Comparison of ENCODE assay signal across 8 cellular contexts in the genomic region with DNA sequence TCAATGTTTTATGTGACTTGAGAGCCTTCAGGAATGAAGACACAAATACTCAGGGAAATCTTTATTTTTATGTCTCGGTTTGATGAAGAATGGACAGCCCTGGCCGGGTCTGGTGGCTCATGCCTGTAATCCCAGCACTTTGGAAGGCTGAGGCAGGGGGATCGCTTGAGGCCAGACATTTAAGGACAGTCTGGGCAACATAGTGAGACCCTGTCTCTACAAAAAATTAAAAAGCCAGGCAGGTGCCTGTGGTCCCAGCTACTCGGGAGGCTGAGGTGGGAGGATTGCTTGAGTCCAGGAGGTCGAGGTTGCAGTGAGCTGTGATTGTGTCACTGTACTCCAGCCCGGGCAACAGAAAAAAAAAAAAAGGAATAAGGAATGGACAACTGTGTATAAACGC. TPM values are rescaled to one million over a fixed set of nuclear protein-coding genes. Genes with fewer than 3 reads are reported as not detected.
DNase-seq lines count a peak whose midpoint lies in the region; FAIRE-seq and TF ChIP-seq lines count a peak whose summit lies in the region.
"Not testable (repeated sequence)": the region's sequence is repeated elsewhere in the genome, so short reads cannot be mapped to it uniquely, and the experiment has no call there.

No MANE protein-coding gene starts in this region.

- CTCF ChIA-PET in H1 (lab: Charles Lee; ENCODE audit: partially characterized antibody): interaction anchor here (0.6 kb wide), 1 partner anchor 12 kb away, joined by 3 read pairs; no protein-coding TSS in a partner anchor

- H4K20me1 ChIP-seq in KMS-11 (ENCODE audit: insufficient read depth); H1 (replicated peaks in 1 of 2; ENCODE audit: control insufficient read depth in 1 of 2, insufficient read depth in 2 of 2, low read length in 2 of 2); keratinocyte (ENCODE audit: control insufficient read depth, extremely low read depth, insufficient read depth, low read length); neural progenitor cell (ENCODE audit: low read depth): not testable (repeated sequence)

- H3K4me1 ChIP-seq in KMS-11 (ENCODE audit: low read depth, poor library complexity, severe bottlenecking) (peaks cover 14% of the 10 kb centered on the region), adipocyte (ENCODE audit: control insufficient read depth, insufficient read depth, low read length) (peaks cover 31% of the 10 kb centered on the region), H1 (replicated peaks in 1 of 4; ENCODE audit: control insufficient read depth in 3 of 4, insufficient read depth in 4 of 4, low read length in 3 of 4) (peaks cover 2 to 24% (median 11%) of the 10 kb centered on the region in 4 experiments; a peak in 6 of 7 replicates), keratinocyte (ENCODE audit: control insufficient read depth, extremely low read depth, insufficient read depth, low read length) (peaks cover 16% of the 10 kb centered on the region), stomach (peaks cover 30 to 69% (median 46%) of the 10 kb centered on the region in 4 donors)
- H3K4me1 ChIP-seq in neural progenitor cell: not testable (repeated sequence)

- H3K14ac ChIP-seq in H1 (ENCODE audit: insufficient read length): not testable (repeated sequence)

- not testable (repeated sequence) for H3K56ac ChIP-seq in H1 (replicated peaks; ENCODE audit: insufficient read length, low read depth, low read length)

- peaks cover 32% of the 10 kb centered on the region for H3K4me1 Mint-ChIP-seq in neural progenitor cell

- FAIRE-seq in H1 (lab: Jason Lieb, UNC); keratinocyte (lab: Jason Lieb, UNC): not testable (repeated sequence)

- H2BK20ac ChIP-seq in H1 (ENCODE audit: low read length): not testable (repeated sequence)

- DNase-seq in adipocyte (ENCODE audit: low read depth); H1 (ENCODE audit: low read depth in 1 of 2, low spot score in 2 of 2); keratinocyte (ENCODE audit: low read depth, low spot score); neural progenitor cell (ENCODE audit: low spot score); stomach: not testable (repeated sequence)

- not testable (repeated sequence) for H3K79me1 ChIP-seq in H1 (ENCODE audit: low read depth, low read length)

- not testable (repeated sequence) for H3K4me3 ChIP-seq in KMS-11 (IDR thresholded peaks at IDR 0.05; ENCODE audit: insufficient read depth, low read depth, low read length)
- H3K4me3 ChIP-seq in adipocyte (ENCODE audit: low read length) (peak overlapping the region; percentile 76), H1 (ENCODE audit: extremely low read depth in 1 of 4, insufficient read depth in 2 of 4, low read depth in 3 of 4, low read length in 4 of 4) (peak overlapping the region in 1 of 4 experiments; percentile 71; a peak in 2 of 8 replicates), keratinocyte (ENCODE audit: control insufficient read depth in 2 of 3, extremely low read depth in 1 of 3, insufficient read depth in 2 of 3, low read depth in 1 of 3, low read length in 3 of 3) (peak overlapping the region in 2 of 3 experiments; percentile 79 to 84), neural progenitor cell (peak overlapping the region; percentile 59), stomach (peak overlapping the region; percentile 51 to 69 (median 60))

- H3K79me2 ChIP-seq in KMS-11 (ENCODE audit: insufficient read depth, low read depth); H1 (ENCODE audit: control insufficient read depth in 1 of 2, insufficient read depth in 2 of 2, low read length in 2 of 2); keratinocyte (ENCODE audit: control insufficient read depth, insufficient read depth, low read length); neural progenitor cell (ENCODE audit: low read depth): not testable (repeated sequence)

- not testable (repeated sequence) for H2BK12ac ChIP-seq in H1 (ENCODE audit: low read depth, low read length)

- not testable (repeated sequence) for TF ChIP-seq RAD21 in H1 (IDR thresholded peaks at IDR 0.05 in 1 of 2, conservative IDR thresholded peaks at IDR 0.05 in 1 of 2; ENCODE audit: low read depth in 2 of 2, low read length in 2 of 2)

- H2BK120ac ChIP-seq in H1 (replicated peaks; ENCODE audit: low read depth, low read length): not testable (repeated sequence)

- H3K9ac ChIP-seq in KMS-11 (peak overlapping the region; percentile 57; the same call in 1 of the 2 replicates), adipocyte (ENCODE audit: low read length) (peak overlapping the region; percentile 74), keratinocyte (ENCODE audit: control insufficient read depth, extremely low read depth, insufficient read depth, low read length) (peak overlapping the region; percentile 76)
- not testable (repeated sequence) for H3K9ac ChIP-seq in H1 (replicated peaks in 1 of 4; ENCODE audit: extremely low read depth in 1 of 4, low read depth in 3 of 4, low read length in 3 of 4); neural progenitor cell

- not testable (repeated sequence) for H3K9me3 Mint-ChIP-seq in neural progenitor cell

- H4K8ac ChIP-seq in H1 (ENCODE audit: extremely low read depth, insufficient read depth, low read length): not testable (repeated sequence)

- H3K18ac ChIP-seq in H1 (ENCODE audit: extremely low read depth, low read length): not testable (repeated sequence)

- not testable (repeated sequence) for H3K27ac Mint-ChIP-seq in neural progenitor cell

- not testable (repeated sequence) for H3K27me3 Mint-ChIP-seq in neural progenitor cell (ENCODE audit: insufficient read depth, low read depth)

- TF ChIP-seq POLR2A in H1 (IDR thresholded peaks at IDR 0.05; ENCODE audit: control extremely low read depth in 1 of 2, low read depth in 2 of 2, low read length in 2 of 2); stomach (IDR thresholded peaks at IDR 0.05): not testable (repeated sequence)

- not testable (repeated sequence) for H3K23ac ChIP-seq in H1 (ENCODE audit: insufficient read length)

- not testable (repeated sequence) for TF ChIP-seq EP300 in H1 (IDR thresholded peaks at IDR 0.05; ENCODE audit: borderline replicate concordance in 1 of 2, low read depth in 2 of 2, low read length in 2 of 2); stomach (IDR thresholded peaks at IDR 0.05)

- peak overlapping the region; percentile 81 for H3K27ac ChIP-seq in C4-2B
- peak overlapping the region; percentile 63; the same call in 1 of the 2 replicates for H3K27ac ChIP-seq in KMS-11
- H3K27ac ChIP-seq in VCaP: peak overlapping the region; percentile 83
- not testable (repeated sequence) for H3K27ac ChIP-seq in H1 (ENCODE audit: low read depth, low read length); keratinocyte (ENCODE audit: control insufficient read depth, insufficient read depth, low read length); neural progenitor cell
- H3K27ac ChIP-seq in stomach: peak overlapping the region in 4 of 5 donors; percentile 88 to 93 (median 90)

- peak overlapping the region; percentile 85; the same call in 1 of the 2 replicates for H2AFZ ChIP-seq in KMS-11 (ENCODE audit: low read depth)
- not testable (repeated sequence) for H2AFZ ChIP-seq in H1 (ENCODE audit: low read length); keratinocyte (ENCODE audit: control insufficient read depth, low read length); neural progenitor cell (replicated peaks)

- 88% methylated on average over 7 of the region's 7 CpGs; no CpG with 5 or more reads in 1 of the 2 experiments for WGBS in H1 (ENCODE audit: extremely low coverage in 1 of 2, insufficient coverage in 1 of 2, insufficient read length in 1 of 2, insufficient replicate concordance in 2 of 2, low coverage in 1 of 2, low lambda C conversion rate in 2 of 2, missing lambda C conversion rate in 1 of 2), 2 experiments
- 68 to 78% (median 70%) methylated on average over 7 of the region's 7 CpGs for WGBS in stomach, 5 donors

- peak overlapping the region; percentile 93 for H3K4me3 Mint-ChIP-seq in neural progenitor cell

- H3K4ac ChIP-seq in H1 (replicated peaks; ENCODE audit: insufficient read length, low read depth, low read length): not testable (repeated sequence)

- dilution Hi-C loops in keratinocyte (cut with MboI; ENCODE audit: extremely low pct_ligation_motif_present, low sequenced_read_pairs): not testable (repeated sequence)

- peaks cover 16% of the 10 kb centered on the region for H3F3A ChIP-seq in neural progenitor cell (ENCODE audit: low read depth)

- intact Hi-C loops in stomach (cut with DNase I; ENCODE audit: low total_unique reads): not testable (repeated sequence)

- H3K36me3 ChIP-seq in KMS-11 (ENCODE audit: insufficient read depth); adipocyte (ENCODE audit: control insufficient read depth, insufficient read depth, low read length, severe bottlenecking); H1 (ENCODE audit: control insufficient read depth in 2 of 4, insufficient read depth in 4 of 4, low read length in 3 of 4); neural progenitor cell: not testable (repeated sequence)
- H3K36me3 ChIP-seq in keratinocyte (ENCODE audit: control insufficient read depth in 2 of 2, extremely low read depth in 1 of 2, insufficient read depth in 2 of 2, low read length in 2 of 2) (peaks cover 7 to 12% of the 10 kb centered on the region in 2 experiments), stomach (peaks cover 17 to 31% (median 25%) of the 10 kb centered on the region in 4 donors)

- not testable (repeated sequence) for H4K91ac ChIP-seq in H1 (replicated peaks; ENCODE audit: insufficient read length, low read length)

- H2BK15ac ChIP-seq in H1 (ENCODE audit: low read length): not testable (repeated sequence)

- H3K4me2 ChIP-seq in KMS-11: peak overlapping the region; percentile 65
- H3K4me2 ChIP-seq in H1 (ENCODE audit: insufficient read depth in 1 of 2, low read depth in 2 of 2, low read length in 2 of 2): peak overlapping the region; percentile 90 to 99; a peak in 3 of 4 replicates
- peak overlapping the region; percentile 99 for H3K4me2 ChIP-seq in keratinocyte (ENCODE audit: control insufficient read depth, extremely low read depth, insufficient read depth, low read depth, low read length)
- H3K4me2 ChIP-seq in neural progenitor cell: peak overlapping the region; percentile 94

- H3K23me2 ChIP-seq in H1 (ENCODE audit: low read depth, low read length): not testable (repeated sequence)

- not testable (repeated sequence) for H3K36me3 Mint-ChIP-seq in neural progenitor cell

- H3K9me1 ChIP-seq in keratinocyte (ENCODE audit: control insufficient read depth, extremely low read depth, insufficient read depth, low read length): not testable (repeated sequence)

- not testable (repeated sequence) for H3K27me3 ChIP-seq in KMS-11 (ENCODE audit: insufficient read depth, low read depth); adipocyte (replicated peaks; ENCODE audit: control insufficient read depth, insufficient read depth, low read length); H1 (replicated peaks in 1 of 4; ENCODE audit: control insufficient read depth in 3 of 4, extremely low read depth in 1 of 4, insufficient read depth in 3 of 4, low read length in 3 of 4); keratinocyte (ENCODE audit: control insufficient read depth, extremely low read depth, insufficient read depth, low read length); stomach
- H3K27me3 ChIP-seq in neural progenitor cell: peaks cover 14% of the 10 kb centered on the region

- not testable (repeated sequence) for H2BK5ac ChIP-seq in H1 (ENCODE audit: low read depth, low read length)

- not testable (repeated sequence) for TF ChIP-seq CTCF in C4-2B (conservative IDR thresholded peaks at IDR 0.05); KMS-11 (conservative IDR thresholded peaks at IDR 0.05; ENCODE audit: low read depth, low read length); VCaP (conservative IDR thresholded peaks at IDR 0.05); H1 (IDR thresholded peaks at IDR 0.05; ENCODE audit: control extremely low read depth in 1 of 3, insufficient read depth in 1 of 3, low read depth in 1 of 3, low read length in 3 of 3); keratinocyte (optimal IDR thresholded peaks at IDR 0.05 in 1 of 3, IDR thresholded peaks at IDR 0.05 in 1 of 3, conservative IDR thresholded peaks at IDR 0.05 in 1 of 3; ENCODE audit: extremely low read depth in 1 of 3, insufficient read depth in 2 of 3, low read length in 3 of 3); neural progenitor cell (IDR thresholded peaks at IDR 0.05); stomach (IDR thresholded peaks at IDR 0.05)

- H3K9me3 ChIP-seq in adipocyte (ENCODE audit: control insufficient read depth, low read length); H1 (ENCODE audit: insufficient read depth in 2 of 2, low read depth in 1 of 2, low read length in 1 of 2); keratinocyte (ENCODE audit: control insufficient read depth, low read depth, low read length); neural progenitor cell (ENCODE audit: low read depth); stomach: not testable (repeated sequence)

- not testable (repeated sequence) for H4K5ac ChIP-seq in H1 (ENCODE audit: insufficient read length, low read depth, low read length)

- POLR2A ChIA-PET in H1 (lab: Charles Lee; ENCODE audit: partially characterized antibody): interaction anchor here (0.6 to 3.8 kb wide), 5 partner anchors 8 to 143 kb away, joined by 3 to 24 read pairs (median 4); a partner anchor contains a TSS

- H2AK5ac ChIP-seq in H1 (ENCODE audit: low read depth, low read length): not testable (repeated sequence)

RNA-seq across cellular contexts. Expression of a gene that starts 0.9 kb away (rescaled TPM):
- 14.7 and 14.8 TPM in 2 replicates for total RNA-seq in H1 (2021; fragmentation: NEBNext Ultra II Directional; extraction: Animal tissue kit (Norgen Biotek cat#: 25700))
- polyA plus RNA-seq in H1 (2011; rRNA removed) (30.7 and 39.5 TPM in 2 replicates), keratinocyte (17.0 to 20.9 TPM (median 20.5 TPM) in 3 replicates), stomach (1 to 10 TPM; 8.4 to 9.8 (median 9.5) TPM)
- 30.8 TPM for polyA plus RNA-seq in H1 (2011; cell fraction: cytosol; rRNA removed)
- polyA plus RNA-seq in H1 (2011; cell fraction: nucleus; rRNA removed): 40.3 TPM
- polyA plus RNA-seq in H1 (2012, experiment 1 of 2): 17.1 to 23.7 TPM (median 19.8 TPM) in 4 replicates
- polyA plus RNA-seq in H1 (2012, experiment 2 of 2): 18.9 TPM
- 20.2 TPM for polyA plus RNA-seq in H1 (2013, experiment 1 of 2)
- polyA plus RNA-seq in H1 (2013, experiment 2 of 2): 20.8 TPM
- polyA minus RNA-seq in H1 (2011; rRNA and poly(A)+ RNA removed): 35.3 and 40.0 TPM in 2 replicates
- 18.3 TPM for polyA minus RNA-seq in H1 (2011; cell fraction: cytosol; rRNA and poly(A)+ RNA removed)
- polyA minus RNA-seq in H1 (2011; cell fraction: nucleus; rRNA and poly(A)+ RNA removed): 14.3 TPM
- 1.00 TPM for polyA plus RNA-seq in keratinocyte (2011; ENCODE audit: low read depth)
- 8.8 and 10.4 TPM in 2 replicates for polyA plus RNA-seq in keratinocyte (2011; cell fraction: cytosol; rRNA removed)
- polyA plus RNA-seq in keratinocyte (2011; cell fraction: nucleus; rRNA removed): 20.9 and 26.2 TPM in 2 replicates
- polyA plus RNA-seq in keratinocyte (2012; ENCODE audit: low replicate concordance): 4.6 and 16.5 TPM in 2 replicates
- polyA minus RNA-seq in keratinocyte: 23.7 to 38.9 TPM (median 28.4 TPM) in 3 replicates
- 19.2 TPM for polyA minus RNA-seq in keratinocyte (2011; cell fraction: cytosol; rRNA and poly(A)+ RNA removed)
- 23.7 and 27.8 TPM in 2 replicates for polyA minus RNA-seq in keratinocyte (2011; cell fraction: nucleus; rRNA and poly(A)+ RNA removed)
- total RNA-seq in neural progenitor cell (ENCODE audit: low replicate concordance) (14.9 and 29.1 TPM in 2 replicates), stomach (10 to 100 TPM in 4 of 5 donors, 1 to 10 TPM in 1; 2.3 to 55.8 (median 24.2) TPM)

RNA-seq across cellular contexts. Expression of a gene that starts 2.5 kb away (rescaled TPM):
- 7.4 and 8.0 TPM in 2 replicates for total RNA-seq in H1 (2021; fragmentation: NEBNext Ultra II Directional; extraction: Animal tissue kit (Norgen Biotek cat#: 25700))
- polyA plus RNA-seq in H1 (2011; rRNA removed) (7.6 and 8.4 TPM in 2 replicates), keratinocyte (0.80 to 2.2 TPM (median 1.4 TPM) in 3 replicates), stomach (10 to 100 TPM in 2 of 3 donors, 1 to 10 TPM in 1; 8.4 to 21.5 (median 17.3) TPM)
- 9.3 TPM for polyA plus RNA-seq in H1 (2011; cell fraction: cytosol; rRNA removed)
- polyA plus RNA-seq in H1 (2011; cell fraction: nucleus; rRNA removed): 9.5 TPM
- polyA plus RNA-seq in H1 (2012, experiment 1 of 2): 6.3 to 9.1 TPM (median 8.2 TPM) in 4 replicates
- 10.9 TPM for polyA plus RNA-seq in H1 (2012, experiment 2 of 2)
- polyA plus RNA-seq in H1 (2013, experiment 1 of 2): 3.1 TPM
- 3.5 TPM for polyA plus RNA-seq in H1 (2013, experiment 2 of 2)
- polyA minus RNA-seq in H1 (2011; rRNA and poly(A)+ RNA removed): 3.6 and 4.8 TPM in 2 replicates
- polyA minus RNA-seq in H1 (2011; cell fraction: cytosol; rRNA and poly(A)+ RNA removed): 3.1 TPM
- polyA minus RNA-seq in H1 (2011; cell fraction: nucleus; rRNA and poly(A)+ RNA removed): 5.3 TPM
- 0.19 TPM for polyA plus RNA-seq in keratinocyte (2011; ENCODE audit: low read depth)
- 0.55 and 0.96 TPM in 2 replicates for polyA plus RNA-seq in keratinocyte (2011; cell fraction: cytosol; rRNA removed)
- 1.4 and 2.1 TPM in 2 replicates for polyA plus RNA-seq in keratinocyte (2011; cell fraction: nucleus; rRNA removed)
- 1.2 and 1.6 TPM in 2 replicates for polyA plus RNA-seq in keratinocyte (2012; ENCODE audit: low replicate concordance)
- polyA minus RNA-seq in keratinocyte: 0.42 to 1.7 TPM (median 0.49 TPM) in 3 replicates
- 1.2 TPM for polyA minus RNA-seq in keratinocyte (2011; cell fraction: cytosol; rRNA and poly(A)+ RNA removed)
- polyA minus RNA-seq in keratinocyte (2011; cell fraction: nucleus; rRNA and poly(A)+ RNA removed): 0.47 and 0.63 TPM in 2 replicates
- total RNA-seq in neural progenitor cell (ENCODE audit: low replicate concordance) (0.79 and 2.3 TPM in 2 replicates), stomach (10 to 100 TPM; 12.9 to 30.1 (median 21.6) TPM)

RNA-seq across cellular contexts. Expression of a gene that starts 8.0 kb away (rescaled TPM):
- total RNA-seq in H1 (2021; fragmentation: NEBNext Ultra II Directional; extraction: Animal tissue kit (Norgen Biotek cat#: 25700)): 35.6 and 36.0 TPM in 2 replicates
- polyA plus RNA-seq in H1 (2011; rRNA removed) (34.9 and 40.7 TPM in 2 replicates), keratinocyte (21.1 to 30.0 TPM (median 21.6 TPM) in 3 replicates), stomach (100 to 1,000 TPM; 101 to 232 (median 104) TPM)
- polyA plus RNA-seq in H1 (2011; cell fraction: cytosol; rRNA removed): 24.5 TPM
- polyA plus RNA-seq in H1 (2011; cell fraction: nucleus; rRNA removed): 19.7 TPM
- 36.3 to 59.7 TPM (median 47.1 TPM) in 4 replicates for polyA plus RNA-seq in H1 (2012, experiment 1 of 2)
- 15.3 TPM for polyA plus RNA-seq in H1 (2012, experiment 2 of 2)
- polyA plus RNA-seq in H1 (2013, experiment 1 of 2): 21.7 TPM
- 22.2 TPM for polyA plus RNA-seq in H1 (2013, experiment 2 of 2)
- polyA minus RNA-seq in H1 (2011; rRNA and poly(A)+ RNA removed): 2.6 and 5.5 TPM in 2 replicates
- polyA minus RNA-seq in H1 (2011; cell fraction: cytosol; rRNA and poly(A)+ RNA removed): 3.0 TPM
- polyA minus RNA-seq in H1 (2011; cell fraction: nucleus; rRNA and poly(A)+ RNA removed): 10.3 TPM
- 10.3 TPM for polyA plus RNA-seq in keratinocyte (2011; ENCODE audit: low read depth)
- 21.5 and 33.2 TPM in 2 replicates for polyA plus RNA-seq in keratinocyte (2011; cell fraction: cytosol; rRNA removed)
- 9.5 TPM in 2 replicates for polyA plus RNA-seq in keratinocyte (2011; cell fraction: nucleus; rRNA removed)
- polyA plus RNA-seq in keratinocyte (2012; ENCODE audit: low replicate concordance): 50.4 and 51.3 TPM in 2 replicates
- 3.6 to 4.5 TPM (median 3.7 TPM) in 3 replicates for polyA minus RNA-seq in keratinocyte
- polyA minus RNA-seq in keratinocyte (2011; cell fraction: cytosol; rRNA and poly(A)+ RNA removed): 4.8 TPM
- 1.0 and 2.1 TPM in 2 replicates for polyA minus RNA-seq in keratinocyte (2011; cell fraction: nucleus; rRNA and poly(A)+ RNA removed)
- total RNA-seq in neural progenitor cell (ENCODE audit: low replicate concordance) (2.9 and 6.3 TPM in 2 replicates), stomach (10 to 100 TPM in 3 of 5 donors, 1 to 10 TPM in 2; 2.9 to 20.7 (median 12.1) TPM)

RNA-seq across cellular contexts. Expression of a gene that starts 19.1 kb away (rescaled TPM):
- total RNA-seq in H1 (2021; fragmentation: NEBNext Ultra II Directional; extraction: Animal tissue kit (Norgen Biotek cat#: 25700)): 99.5 and 105 TPM in 2 replicates
- polyA plus RNA-seq in H1 (2011; rRNA removed) (60.1 and 76.2 TPM in 2 replicates), keratinocyte (46.3 to 86.7 TPM (median 54.6 TPM) in 3 replicates), stomach (100 to 1,000 TPM; 122 to 167 (median 143) TPM)
- polyA plus RNA-seq in H1 (2011; cell fraction: cytosol; rRNA removed): 106 TPM
- 45.7 TPM for polyA plus RNA-seq in H1 (2011; cell fraction: nucleus; rRNA removed)
- polyA plus RNA-seq in H1 (2012, experiment 1 of 2): 119 to 140 TPM (median 130 TPM) in 4 replicates
- 88.8 TPM for polyA plus RNA-seq in H1 (2012, experiment 2 of 2)
- polyA plus RNA-seq in H1 (2013, experiment 1 of 2): 130 TPM
- polyA plus RNA-seq in H1 (2013, experiment 2 of 2): 129 TPM
- polyA minus RNA-seq in H1 (2011; rRNA and poly(A)+ RNA removed): 15.0 and 17.8 TPM in 2 replicates
- 25.5 TPM for polyA minus RNA-seq in H1 (2011; cell fraction: cytosol; rRNA and poly(A)+ RNA removed)
- polyA minus RNA-seq in H1 (2011; cell fraction: nucleus; rRNA and poly(A)+ RNA removed): 15.1 TPM
- polyA plus RNA-seq in keratinocyte (2011; ENCODE audit: low read depth): 103 TPM
- polyA plus RNA-seq in keratinocyte (2011; cell fraction: cytosol; rRNA removed): 46.7 and 55.7 TPM in 2 replicates
- 20.8 and 24.3 TPM in 2 replicates for polyA plus RNA-seq in keratinocyte (2011; cell fraction: nucleus; rRNA removed)
- 75.3 and 79.5 TPM in 2 replicates for polyA plus RNA-seq in keratinocyte (2012; ENCODE audit: low replicate concordance)
- polyA minus RNA-seq in keratinocyte: 13.2 to 14.5 TPM (median 13.7 TPM) in 3 replicates
- polyA minus RNA-seq in keratinocyte (2011; cell fraction: cytosol; rRNA and poly(A)+ RNA removed): 17.1 TPM
- polyA minus RNA-seq in keratinocyte (2011; cell fraction: nucleus; rRNA and poly(A)+ RNA removed): 4.5 and 6.6 TPM in 2 replicates
- total RNA-seq in neural progenitor cell (ENCODE audit: low replicate concordance) (100 and 132 TPM in 2 replicates), stomach (10 to 100 TPM; 49.4 to 66.3 (median 59.4) TPM)

RNA-seq across cellular contexts. Expression of a gene that starts 59.1 kb away (rescaled TPM):
- 0.77 and 0.93 TPM in 2 replicates for total RNA-seq in H1 (2021; fragmentation: NEBNext Ultra II Directional; extraction: Animal tissue kit (Norgen Biotek cat#: 25700))
- polyA plus RNA-seq in H1 (2011; rRNA removed): 1.7 TPM in 2 replicates
- 1.3 TPM for polyA plus RNA-seq in H1 (2011; cell fraction: cytosol; rRNA removed)
- polyA plus RNA-seq in H1 (2011; cell fraction: nucleus; rRNA removed): 7.8 TPM
- polyA plus RNA-seq in H1 (2012, experiment 1 of 2): 1.2 to 2.4 TPM (median 1.5 TPM) in 4 replicates
- 0.47 TPM for polyA plus RNA-seq in H1 (2012, experiment 2 of 2)
- 0.61 TPM for polyA plus RNA-seq in H1 (2013, experiment 1 of 2)
- polyA plus RNA-seq in H1 (2013, experiment 2 of 2): 0.46 TPM
- 0.46 and 0.79 TPM in 2 replicates for polyA minus RNA-seq in H1 (2011; rRNA and poly(A)+ RNA removed)
- polyA minus RNA-seq in H1 (2011; cell fraction: cytosol; rRNA and poly(A)+ RNA removed): not detected
- 1.4 TPM for polyA minus RNA-seq in H1 (2011; cell fraction: nucleus; rRNA and poly(A)+ RNA removed)
- 0.74 to 2.8 TPM (median 0.81 TPM) in 3 replicates for polyA plus RNA-seq in keratinocyte
- 0.81 TPM for polyA plus RNA-seq in keratinocyte (2011; ENCODE audit: low read depth)
- polyA plus RNA-seq in keratinocyte (2011; cell fraction: cytosol; rRNA removed): 0.18 and 0.35 TPM in 2 replicates
- 11.0 and 13.8 TPM in 2 replicates for polyA plus RNA-seq in keratinocyte (2011; cell fraction: nucleus; rRNA removed)
- polyA plus RNA-seq in keratinocyte (2012; ENCODE audit: low replicate concordance): 0.45 and 4.0 TPM in 2 replicates
- 1.5 to 5.3 TPM (median 3.2 TPM) in 3 replicates for polyA minus RNA-seq in keratinocyte
- polyA minus RNA-seq in keratinocyte (2011; cell fraction: cytosol; rRNA and poly(A)+ RNA removed): not detected
- polyA minus RNA-seq in keratinocyte (2011; cell fraction: nucleus; rRNA and poly(A)+ RNA removed): 3.2 and 4.4 TPM in 2 replicates
- total RNA-seq in neural progenitor cell (ENCODE audit: low replicate concordance): 0.24 and 1.5 TPM in 2 replicates
- 10 to 100 TPM in 3 of 5 donors, under 1 TPM in 2; 0.72 to 22.8 (median 11.9) TPM for total RNA-seq in stomach
- 1 to 10 TPM in 2 of 3 donors, under 1 TPM in 1; 1.00 to 5.2 (median 1.5) TPM for polyA plus RNA-seq in stomach
